In the genomic region with DNA sequence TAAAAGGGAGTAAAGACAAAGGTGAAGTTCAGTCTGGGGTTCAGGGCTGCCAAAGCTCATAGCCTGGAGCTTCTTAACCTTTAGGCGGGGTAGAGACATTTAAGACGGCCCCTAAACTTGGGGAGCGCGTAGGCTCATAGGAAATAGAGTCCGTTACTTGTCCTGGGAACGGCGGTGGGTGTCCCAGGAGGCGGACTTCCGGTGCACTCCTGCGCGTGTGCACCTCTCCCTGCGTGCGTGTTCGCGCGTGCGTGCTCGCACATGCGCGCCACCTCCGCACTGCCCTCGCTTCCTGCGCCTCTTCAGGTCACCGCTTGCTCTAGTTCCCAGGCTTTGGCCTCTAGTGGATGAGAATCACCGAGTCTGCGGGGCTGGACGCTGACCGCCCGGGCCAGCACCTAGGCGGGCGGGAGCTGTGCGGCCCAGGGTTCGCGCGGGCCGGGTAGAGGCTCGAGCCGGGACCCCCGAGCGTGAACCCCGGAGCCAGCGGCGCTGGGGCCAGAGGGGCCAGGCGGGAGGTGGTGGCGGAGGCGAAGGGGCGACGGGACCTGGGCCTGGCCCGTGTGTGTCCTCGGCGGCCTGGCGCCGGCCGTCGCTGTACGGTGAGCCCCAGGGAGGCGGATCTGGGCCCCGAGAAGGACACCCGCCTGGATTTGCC, we compare ENCODE assay signal across 8 cellular contexts. TPM values are rescaled to one million over a fixed set of nuclear protein-coding genes. Genes with fewer than 3 reads are reported as not detected.
A peak's percentile ranks its signal among the peaks of the same experiment; 100 is the strongest.
DNase-seq lines count a peak whose midpoint lies in the region; ATAC-seq and TF ChIP-seq lines count a peak whose summit lies in the region.
"Not testable (repeated sequence)": the region's sequence is repeated elsewhere in the genome, so short reads cannot be mapped to it uniquely, and the experiment has no call there.

No MANE protein-coding gene starts in this region.

- 2% methylated on average over 26 of the region's 59 CpGs for WGBS in smooth muscle cell (ENCODE audit: low lambda C conversion rate)

- peaks cover 27% of the 10 kb centered on the region for H3K79me2 ChIP-seq in smooth muscle cell (ENCODE audit: low read depth)

- H2AFZ ChIP-seq in smooth muscle cell (ENCODE audit: low read depth) = peak overlapping the region; percentile 95

- H3K9ac ChIP-seq in smooth muscle cell (ENCODE audit: low read depth) = peak overlapping the region; percentile 84

- not testable (repeated sequence) for H3K36me3 ChIP-seq in smooth muscle cell (ENCODE audit: low read depth)

- not testable (repeated sequence) for TF ChIP-seq CTCF in AG09319 (IDR thresholded peaks at IDR 0.05; ENCODE audit: low read depth, low read length); smooth muscle cell (IDR thresholded peaks at IDR 0.05; ENCODE audit: borderline replicate concordance, insufficient read depth, poor library complexity, severe bottlenecking)

- H3K4me1 ChIP-seq in smooth muscle cell (ENCODE audit: low read depth) = not testable (repeated sequence)

- H3K27me3 ChIP-seq in smooth muscle cell (ENCODE audit: low read depth) = not testable (repeated sequence)

- not testable (repeated sequence) for H3K27ac ChIP-seq in caudate nucleus (ENCODE audit: low read depth, low read length)
- peak overlapping the region; percentile 77 for H3K27ac ChIP-seq in smooth muscle cell (ENCODE audit: low read depth)

- H3F3A ChIP-seq in smooth muscle cell (ENCODE audit: low read depth) = not testable (repeated sequence)

- ATAC-seq in GM18909 (IDR thresholded peaks at IDR 0.05; ENCODE audit: poor library complexity, unreplicated experiment) (peak; percentile 100), HG03159 (IDR thresholded peaks at IDR 0.05; ENCODE audit: unreplicated experiment) (peak; percentile 99)

- peak overlapping the region; percentile 97 for H3K4me2 ChIP-seq in smooth muscle cell

- H3K4me3 ChIP-seq in smooth muscle cell = peak overlapping the region; percentile 84

- not testable (repeated sequence) for H3K9me3 ChIP-seq in smooth muscle cell (replicated peaks; ENCODE audit: low read depth)

- peaks cover 14% of the 10 kb centered on the region for H4K20me1 ChIP-seq in smooth muscle cell (ENCODE audit: low read depth)

- DNase-seq in AG09319 (ENCODE audit: extremely low read depth, low read depth) (peak; percentile 63), NCI-H345 treated with DMSO at 0.1 percent for 48 hours (lab: John Stamatoyannopoulos, UW; ENCODE audit: unreplicated experiment) (peak; percentile 36), caudate nucleus (lab: John Stamatoyannopoulos, UW) (peak in 59 of 61 donors; percentile 18 to 91 (median 74)), inferior parietal cortex (ENCODE audit: extremely low spot score) (peak; percentile 88), smooth muscle cell (lab: John Stamatoyannopoulos, UW; ENCODE audit: unreplicated experiment) (peak; percentile 33)
- peak; percentile 32 to 58 (median 44) for DNase-seq in activated CD4-positive, CD25-positive, alpha-beta regulatory T cell (lab: John Stamatoyannopoulos, UW)

RNA-seq across cellular contexts. Expression of a gene that starts 45.7 kb away (rescaled TPM):
- 9.2 and 9.8 TPM in 2 replicates for total RNA-seq in smooth muscle cell
- polyA plus RNA-seq in smooth muscle cell = 11.8 and 15.3 TPM in 2 replicates

RNA-seq across cellular contexts. Expression of a gene that starts 51.2 kb away (rescaled TPM):
- total RNA-seq in smooth muscle cell = 0.40 and 2.3 TPM in 2 replicates
- polyA plus RNA-seq in smooth muscle cell = 0.75 and 1.6 TPM in 2 replicates

Comparison
In these comparisons a context has a peak if more than half of its experiments do, and no peak if none do; other contexts are left out.
1. DNase-seq: peak in every context shown above with its lines; median percentile 88 in inferior parietal cortex; 74 in caudate nucleus; 63 in AG09319; 44 in activated CD4-positive, CD25-positive, alpha-beta regulatory T cell; 36 in NCI-H345 treated with DMSO at 0.1 percent for 48 hours; 33 in smooth muscle cell.